In the genomic region with DNA sequence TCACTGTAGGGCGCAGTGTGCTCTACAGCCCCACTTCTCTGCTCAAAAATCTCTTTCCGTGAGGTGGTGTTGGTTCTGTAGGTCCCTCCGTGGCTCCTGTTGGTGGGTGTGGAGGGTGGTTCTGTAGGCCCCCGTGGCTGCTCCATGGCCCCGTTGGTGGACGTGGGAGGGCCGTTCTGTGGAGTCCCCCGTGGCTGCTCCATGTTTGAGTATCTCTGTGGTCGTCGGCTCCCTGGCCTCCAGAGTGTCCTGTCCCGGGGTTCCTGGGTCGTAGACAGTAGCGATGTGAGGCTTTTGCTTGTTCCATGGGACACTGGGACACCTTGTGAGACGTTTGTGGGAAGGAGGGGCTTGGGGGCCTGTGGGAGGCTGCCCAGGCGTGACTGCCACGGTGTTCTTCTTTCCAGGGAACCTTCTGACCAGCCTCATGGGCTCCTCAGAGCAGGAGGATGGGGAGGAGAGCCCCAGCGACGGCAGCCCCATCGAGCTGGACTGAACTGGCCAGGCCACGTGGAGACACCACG, we compare ENCODE assay signal across 18 cellular contexts. TPM values are rescaled to one million over a fixed set of nuclear protein-coding genes. Genes with fewer than 3 reads are reported as not detected.
DNase-seq lines count a peak whose midpoint lies in the region; ATAC-seq and TF ChIP-seq lines count a peak whose summit lies in the region.
"Had no signal": no experiment of that assay in that cellular context is flagged by ENCODE, and none has a peak within 500 bp of the region (broad histone marks: within the 10 kb centered on the region; RNA-seq: fewer than 3 reads in every experiment).

No MANE protein-coding gene starts in this region.

- peak overlapping the region; percentile 33 for H3K27ac Mint-ChIP-seq in stimulated activated naive B cell treated with anti-CD40 and anti-IgM and Interleukin-4, amounts not matched to agents 10 μg/mL and 1 μg/mL and 100 μg/mL, for 72 hours
- H3K27ac Mint-ChIP-seq: CD4-positive, CD25-positive, alpha-beta regulatory T cell; HFFc6 had no signal

- H3K27me3 Mint-ChIP-seq in stimulated activated naive B cell treated with anti-CD40 and anti-IgM and Interleukin-4, amounts not matched to agents 10 μg/mL and 1 μg/mL and 100 μg/mL, for 72 hours, result no peaks in the 10 kb centered on the region
- H3K27me3 Mint-ChIP-seq: CD4-positive, CD25-positive, alpha-beta regulatory T cell had no signal

- H3K27ac ChIP-seq in RWPE2 (ENCODE audit: poor library complexity, severe bottlenecking), result no peak overlapping the region
- H3K27ac ChIP-seq: 22Rv1, BLaER1, HL-60 had no signal

- H3K4me1 Mint-ChIP-seq in stimulated activated naive B cell treated with anti-CD40 and anti-IgM and Interleukin-4, amounts not matched to agents 10 μg/mL and 1 μg/mL and 100 μg/mL, for 72 hours, result peaks cover 0 to 5% of the 10 kb centered on the region in 2 donors

- intact Hi-C loops in Right ventricle myocardium inferior (cut with DNase I), result no loop called here
- intact Hi-C loops in cardiac septum (cut with DNase I), result no loop called here
- intact Hi-C loops in left colon (cut with DNase I, micrococcal nuclease), result no loop called here

- H3K27me3 ChIP-seq in RWPE2 (ENCODE audit: insufficient read depth, poor library complexity, severe bottlenecking), result no peaks in the 10 kb centered on the region
- H3K27me3 ChIP-seq: BLaER1 had no signal

- ATAC-seq in Right ventricle myocardium inferior (no peak), RWPE2 (ENCODE audit: low read depth) (no peak), left colon (peak; percentile 0), GM21737 (IDR thresholded peaks at IDR 0.05; ENCODE audit: unreplicated experiment) (no peak)
- ATAC-seq in stimulated activated naive B cell treated with anti-CD40 and anti-IgM and Interleukin-4, amounts not matched to agents 10 μg/mL and 1 μg/mL and 100 μg/mL, for 72 hours (replicated peaks), result no peak
- ATAC-seq: K562 had no signal

- TF ChIP-seq CTCF in RWPE2 (IDR thresholded peaks at IDR 0.05; ENCODE audit: poor library complexity, severe bottlenecking), result no peak

- H3K4me3 Mint-ChIP-seq in stimulated activated naive B cell treated with anti-CD40 and anti-IgM and Interleukin-4, amounts not matched to agents 10 μg/mL and 1 μg/mL and 100 μg/mL, for 72 hours, result peak overlapping the region in 1 of 2 donors; percentile 4
- H3K4me3 Mint-ChIP-seq: CD4-positive, CD25-positive, alpha-beta regulatory T cell; HFFc6 had no signal

- no peak overlapping the region for H3K4me3 ChIP-seq in RWPE2 (ENCODE audit: severe bottlenecking)
- H3K4me3 ChIP-seq: BLaER1, K562 had no signal

- H3K9me3 Mint-ChIP-seq in stimulated activated naive B cell treated with anti-CD40 and anti-IgM and Interleukin-4, amounts not matched to agents 10 μg/mL and 1 μg/mL and 100 μg/mL, for 72 hours, result peaks cover 0 to 5% of the 10 kb centered on the region in 2 donors
- H3K9me3 Mint-ChIP-seq: CD4-positive, CD25-positive, alpha-beta regulatory T cell; HFFc6 had no signal

- no peaks in the 10 kb centered on the region for H3K4me1 ChIP-seq in RWPE2 (ENCODE audit: insufficient read depth, poor library complexity, severe bottlenecking)
- H3K4me1 ChIP-seq: BLaER1 had no signal

- H3K36me3 Mint-ChIP-seq in stimulated activated naive B cell treated with anti-CD40 and anti-IgM and Interleukin-4, amounts not matched to agents 10 μg/mL and 1 μg/mL and 100 μg/mL, for 72 hours, result peaks cover 60 to 80% of the 10 kb centered on the region in 2 donors

- no peaks in the 10 kb centered on the region for H3K9me3 ChIP-seq in RWPE2 (ENCODE audit: severe bottlenecking)
- H3K9me3 ChIP-seq: BLaER1 had no signal

- peak; percentile 11 for DNase-seq in Right ventricle myocardium inferior (ENCODE audit: missing footprints)
- no peak for DNase-seq in cardiac septum (ENCODE audit: low spot score)
- peak; percentile 53 for DNase-seq in RWPE2 (ENCODE audit: low spot score)
- no peak for DNase-seq in left colon
- no peak for DNase-seq in stimulated activated naive B cell treated with anti-CD40 and anti-IgM and Interleukin-4, amounts not matched to agents 10 μg/mL and 1 μg/mL and 100 μg/mL, for 72 hours
- no peak for DNase-seq in activated CD4-positive, alpha-beta T cell treated with anti-CD3 and anti-CD28 coated beads for 48 hours
- DNase-seq in DMS79 (lab: John Stamatoyannopoulos, UW), result no peak
- DNase-seq: AML-193; CD4-positive, CD25-positive, alpha-beta regulatory T cell; DMS79 treated with DMSO at 0.1 percent for 48 hours; EL; HCEC 1CT; HFFc6 had no signal

- H3K36me3 ChIP-seq in RWPE2 (ENCODE audit: low read depth), result peaks cover 57% of the 10 kb centered on the region

RNA-seq across cellular contexts. Expression of a gene that starts 18.6 kb away (rescaled TPM):
- total RNA-seq in Right ventricle myocardium inferior (19.1 TPM), cardiac septum (21.3 TPM), left colon (10 to 100 TPM; 45.1 to 46.0 TPM)

RNA-seq across cellular contexts. Expression of a gene that starts 59.5 kb away (rescaled TPM):
- total RNA-seq in Right ventricle myocardium inferior (10.0 TPM), cardiac septum (12.5 TPM), left colon (100 to 1,000 TPM; 147 to 166 TPM)

Comparison
In these comparisons a context has a peak if more than half of its experiments do, and no peak if none do; other contexts are left out.
1. DNase-seq: peak in Right ventricle myocardium inferior (single experiment) and RWPE2 (single experiment); none in cardiac septum (single experiment), left colon (0 of 2), stimulated activated naive B cell treated with anti-CD40 and anti-IgM and Interleukin-4, amounts not matched to agents 10 μg/mL and 1 μg/mL and 100 μg/mL, for 72 hours (single experiment), activated CD4-positive, alpha-beta T cell treated with anti-CD3 and anti-CD28 coated beads for 48 hours (single experiment) and DMS79 (single experiment).
2. RNA of a gene that starts 59.5 kb away (total RNA-seq): 147 to 166 TPM in left colon; 12.5 TPM in cardiac septum (single experiment) and 10.0 TPM in Right ventricle myocardium inferior (single experiment); every median in the first group is over 10 times any median in the second.